Comparison of ENCODE assay signal across 1 cellular context in the genomic region with DNA sequence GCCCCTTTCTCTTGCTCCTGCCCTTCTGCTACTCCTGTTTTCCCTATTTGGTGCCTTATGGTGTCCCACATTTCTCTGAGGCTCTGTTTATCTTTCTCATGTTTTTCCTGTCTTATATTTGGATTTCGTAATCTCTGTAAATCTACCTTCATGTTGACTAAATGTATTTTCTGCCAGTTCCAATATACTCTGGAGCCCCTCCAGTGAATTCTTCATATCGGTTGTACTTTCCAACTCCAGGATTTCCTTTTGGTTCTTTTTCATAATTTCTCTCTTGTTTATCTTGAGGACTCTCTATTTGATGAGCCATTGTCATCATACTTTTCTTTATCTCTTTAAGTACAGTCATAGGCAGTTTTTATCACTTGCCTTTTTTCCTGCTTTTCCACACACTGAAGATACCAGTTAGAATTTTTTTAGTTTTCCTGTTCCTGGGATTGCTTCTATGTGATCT.
TF ChIP-seq lines count a peak whose summit lies in the region.

No MANE protein-coding gene starts in this region.

TF ChIP-seq in HepG2, 621 proteins besides CTCF, POLR2A, EP300 and RAD21 (continued from another document and continues in another):
- TF ChIP-seq, protein P1, sequence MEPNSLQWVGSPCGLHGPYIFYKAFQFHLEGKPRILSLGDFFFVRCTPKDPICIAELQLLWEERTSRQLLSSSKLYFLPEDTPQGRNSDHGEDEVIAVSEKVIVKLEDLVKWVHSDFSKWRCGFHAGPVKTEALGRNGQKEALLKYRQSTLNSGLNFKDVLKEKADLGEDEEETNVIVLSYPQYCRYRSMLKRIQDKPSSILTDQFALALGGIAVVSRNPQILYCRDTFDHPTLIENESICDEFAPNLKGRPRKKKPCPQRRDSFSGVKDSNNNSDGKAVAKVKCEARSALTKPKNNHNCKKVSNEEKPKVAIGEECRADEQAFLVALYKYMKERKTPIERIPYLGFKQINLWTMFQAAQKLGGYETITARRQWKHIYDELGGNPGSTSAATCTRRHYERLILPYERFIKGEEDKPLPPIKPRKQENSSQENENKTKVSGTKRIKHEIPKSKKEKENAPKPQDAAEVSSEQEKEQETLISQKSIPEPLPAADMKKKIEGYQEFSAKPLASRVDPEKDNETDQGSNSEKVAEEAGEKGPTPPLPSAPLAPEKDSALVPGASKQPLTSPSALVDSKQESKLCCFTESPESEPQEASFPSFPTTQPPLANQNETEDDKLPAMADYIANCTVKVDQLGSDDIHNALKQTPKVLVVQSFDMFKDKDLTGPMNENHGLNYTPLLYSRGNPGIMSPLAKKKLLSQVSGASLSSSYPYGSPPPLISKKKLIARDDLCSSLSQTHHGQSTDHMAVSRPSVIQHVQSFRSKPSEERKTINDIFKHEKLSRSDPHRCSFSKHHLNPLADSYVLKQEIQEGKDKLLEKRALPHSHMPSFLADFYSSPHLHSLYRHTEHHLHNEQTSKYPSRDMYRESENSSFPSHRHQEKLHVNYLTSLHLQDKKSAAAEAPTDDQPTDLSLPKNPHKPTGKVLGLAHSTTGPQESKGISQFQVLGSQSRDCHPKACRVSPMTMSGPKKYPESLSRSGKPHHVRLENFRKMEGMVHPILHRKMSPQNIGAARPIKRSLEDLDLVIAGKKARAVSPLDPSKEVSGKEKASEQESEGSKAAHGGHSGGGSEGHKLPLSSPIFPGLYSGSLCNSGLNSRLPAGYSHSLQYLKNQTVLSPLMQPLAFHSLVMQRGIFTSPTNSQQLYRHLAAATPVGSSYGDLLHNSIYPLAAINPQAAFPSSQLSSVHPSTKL (CRISPR knock-in tag; IDR thresholded peaks at IDR 0.05), result peak; percentile 99
- TF ChIP-seq PCBP1 (IDR thresholded peaks at IDR 0.05; ENCODE audit: borderline replicate concordance, low read depth, low read length), result no peak
- TF ChIP-seq ZFP91 (CRISPR knock-in tag; IDR thresholded peaks at IDR 0.05; ENCODE audit: borderline replicate concordance), result no peak
- peak; percentile 95 for TF ChIP-seq SOX5 (CRISPR knock-in tag; IDR thresholded peaks at IDR 0.05; ENCODE audit: borderline replicate concordance)
- peak; percentile 100 for TF ChIP-seq ZNF160 (CRISPR knock-in tag; IDR thresholded peaks at IDR 0.05)
- TF ChIP-seq FOXO1 (CRISPR knock-in tag; IDR thresholded peaks at IDR 0.05), result peak; percentile 97
- no peak for TF ChIP-seq JUN (CRISPR knock-in tag; IDR thresholded peaks at IDR 0.05)
- peak; percentile 97; the same call in 1 of the 2 replicates for TF ChIP-seq HMG20A (CRISPR knock-in tag; IDR thresholded peaks at IDR 0.05; ENCODE audit: borderline replicate concordance)
- peak; percentile 68; the same call in 1 of the 2 replicates for TF ChIP-seq NR2F6 (IDR thresholded peaks at IDR 0.05)
- peak; percentile 87 for TF ChIP-seq NR2F6 (CRISPR knock-in tag; IDR thresholded peaks at IDR 0.05)
- no peak for TF ChIP-seq GLI4 (CRISPR knock-in tag; IDR thresholded peaks at IDR 0.05; ENCODE audit: borderline replicate concordance)
- peak; percentile 89 for TF ChIP-seq ATF2 (CRISPR knock-in tag; IDR thresholded peaks at IDR 0.05)
- peak; percentile 90; the same call in 1 of the 2 replicates for TF ChIP-seq TOPORS (CRISPR knock-in tag; IDR thresholded peaks at IDR 0.05)
- TF ChIP-seq ZMYM2 (CRISPR knock-in tag; IDR thresholded peaks at IDR 0.05), result peak; percentile 94
- TF ChIP-seq ZNF607 (CRISPR knock-in tag; IDR thresholded peaks at IDR 0.05; ENCODE audit: borderline replicate concordance), result no peak
- peak; percentile 97 for TF ChIP-seq ZNF792 (CRISPR knock-in tag; IDR thresholded peaks at IDR 0.05)
- no peak for TF ChIP-seq ZNF547 (CRISPR knock-in tag; IDR thresholded peaks at IDR 0.05)
- TF ChIP-seq ZNF639 (CRISPR knock-in tag; conservative IDR thresholded peaks at IDR 0.05), result peak; percentile 81
- TF ChIP-seq, protein P2, sequence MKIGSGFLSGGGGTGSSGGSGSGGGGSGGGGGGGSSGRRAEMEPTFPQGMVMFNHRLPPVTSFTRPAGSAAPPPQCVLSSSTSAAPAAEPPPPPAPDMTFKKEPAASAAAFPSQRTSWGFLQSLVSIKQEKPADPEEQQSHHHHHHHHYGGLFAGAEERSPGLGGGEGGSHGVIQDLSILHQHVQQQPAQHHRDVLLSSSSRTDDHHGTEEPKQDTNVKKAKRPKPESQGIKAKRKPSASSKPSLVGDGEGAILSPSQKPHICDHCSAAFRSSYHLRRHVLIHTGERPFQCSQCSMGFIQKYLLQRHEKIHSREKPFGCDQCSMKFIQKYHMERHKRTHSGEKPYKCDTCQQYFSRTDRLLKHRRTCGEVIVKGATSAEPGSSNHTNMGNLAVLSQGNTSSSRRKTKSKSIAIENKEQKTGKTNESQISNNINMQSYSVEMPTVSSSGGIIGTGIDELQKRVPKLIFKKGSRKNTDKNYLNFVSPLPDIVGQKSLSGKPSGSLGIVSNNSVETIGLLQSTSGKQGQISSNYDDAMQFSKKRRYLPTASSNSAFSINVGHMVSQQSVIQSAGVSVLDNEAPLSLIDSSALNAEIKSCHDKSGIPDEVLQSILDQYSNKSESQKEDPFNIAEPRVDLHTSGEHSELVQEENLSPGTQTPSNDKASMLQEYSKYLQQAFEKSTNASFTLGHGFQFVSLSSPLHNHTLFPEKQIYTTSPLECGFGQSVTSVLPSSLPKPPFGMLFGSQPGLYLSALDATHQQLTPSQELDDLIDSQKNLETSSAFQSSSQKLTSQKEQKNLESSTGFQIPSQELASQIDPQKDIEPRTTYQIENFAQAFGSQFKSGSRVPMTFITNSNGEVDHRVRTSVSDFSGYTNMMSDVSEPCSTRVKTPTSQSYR (CRISPR knock-in tag; IDR thresholded peaks at IDR 0.05; ENCODE audit: borderline replicate concordance), result peak; percentile 60; the same call in 1 of the 2 replicates
- 0 out of 2 replicates have a peak, but pooled peaks have one; percentile 50 for TF ChIP-seq KLF11 (CRISPR knock-in tag; IDR thresholded peaks at IDR 0.05)
- TF ChIP-seq ZEB1 (IDR thresholded peaks at IDR 0.05; ENCODE audit: insufficient replicate concordance, low read depth), result peak; percentile 47
- TF ChIP-seq ZNF232 (CRISPR knock-in tag; IDR thresholded peaks at IDR 0.05; ENCODE audit: borderline replicate concordance), result no peak
- TF ChIP-seq ZFP36L2 (CRISPR knock-in tag; IDR thresholded peaks at IDR 0.05), result no peak
- peak; percentile 88 for TF ChIP-seq JARID2 (CRISPR knock-in tag; IDR thresholded peaks at IDR 0.05; ENCODE audit: insufficient replicate concordance)
- TF ChIP-seq TCF7L2 (IDR thresholded peaks at IDR 0.05; ENCODE audit: low read depth, low read length), result no peak
- no peak for TF ChIP-seq HOXA3 (CRISPR knock-in tag; IDR thresholded peaks at IDR 0.05)
- peak; percentile 63; the same call in 1 of the 2 replicates for TF ChIP-seq ZNF761 (CRISPR knock-in tag; conservative IDR thresholded peaks at IDR 0.05)
- TF ChIP-seq SKI (IDR thresholded peaks at IDR 0.05; ENCODE audit: partially characterized antibody), result peak; percentile 57
- no peak for TF ChIP-seq KIAA2018 (CRISPR knock-in tag; IDR thresholded peaks at IDR 0.05; ENCODE audit: borderline replicate concordance)
- TF ChIP-seq NKX3-1 (CRISPR knock-in tag; IDR thresholded peaks at IDR 0.05), result peak; percentile 81; the same call in 1 of the 2 replicates
- peak; percentile 51; the same call in 1 of the 2 replicates for TF ChIP-seq LCORL (IDR thresholded peaks at IDR 0.05)
- TF ChIP-seq LCORL (CRISPR knock-in tag; IDR thresholded peaks at IDR 0.05), result peak; percentile 84
- peak; percentile 84; the same call in 1 of the 2 replicates for TF ChIP-seq BRCA1 (CRISPR knock-in tag; IDR thresholded peaks at IDR 0.05)
- peak; percentile 24; the same call in 1 of the 2 replicates for TF ChIP-seq ZSCAN12 (CRISPR knock-in tag; IDR thresholded peaks at IDR 0.05)
- TF ChIP-seq, protein P3, sequence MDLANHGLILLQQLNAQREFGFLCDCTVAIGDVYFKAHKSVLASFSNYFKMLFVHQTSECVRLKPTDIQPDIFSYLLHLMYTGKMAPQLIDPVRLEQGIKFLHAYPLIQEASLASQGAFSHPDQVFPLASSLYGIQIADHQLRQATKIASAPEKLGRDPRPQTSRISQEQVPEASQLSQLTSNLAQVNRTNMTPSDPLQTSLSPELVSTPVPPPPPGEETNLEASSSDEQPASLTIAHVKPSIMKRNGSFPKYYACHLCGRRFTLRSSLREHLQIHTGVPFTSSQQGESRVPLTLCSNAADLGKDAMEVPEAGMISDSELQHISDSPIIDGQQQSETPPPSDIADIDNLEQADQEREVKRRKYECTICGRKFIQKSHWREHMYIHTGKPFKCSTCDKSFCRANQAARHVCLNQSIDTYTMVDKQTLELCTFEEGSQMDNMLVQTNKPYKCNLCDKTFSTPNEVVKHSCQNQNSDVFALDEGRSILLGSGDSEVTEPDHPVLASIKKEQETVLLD (CRISPR knock-in tag; IDR thresholded peaks at IDR 0.05; ENCODE audit: low read depth), result no peak
